2 cellular contexts compared by ENCODE assay signal in the genomic region with DNA sequence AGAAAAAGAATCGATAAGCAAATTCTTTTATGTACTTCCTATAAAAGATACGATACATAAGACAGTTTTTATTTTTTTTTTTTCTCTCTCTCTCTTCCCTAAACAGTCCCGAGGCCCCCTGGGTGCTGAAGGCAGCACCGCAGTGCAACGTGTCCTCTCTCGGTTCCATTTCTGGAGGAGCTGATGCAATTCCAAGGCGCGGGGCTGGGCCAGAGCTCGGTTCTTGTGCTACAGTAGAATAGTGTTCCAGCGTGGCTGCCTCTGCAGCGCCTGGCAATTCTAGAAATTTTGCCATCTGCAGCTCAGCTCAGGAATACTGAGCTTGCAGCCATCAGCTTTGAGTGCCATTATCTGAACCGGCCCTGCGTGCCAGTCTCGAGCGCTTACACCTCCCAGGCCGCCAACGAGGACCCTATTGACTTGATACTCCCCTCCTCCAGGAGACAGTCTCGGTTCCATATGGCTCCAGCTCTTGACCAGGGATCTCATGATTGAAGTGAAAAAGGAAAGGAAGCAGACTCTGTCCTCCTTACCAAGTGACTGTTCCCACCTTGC.
TF ChIP-seq lines count a peak whose summit lies in the region.

No MANE protein-coding gene starts in this region.

TF ChIP-seq in HEK293, 187 proteins besides CTCF, POLR2A, EP300 and RAD21:
- TF ChIP-seq ZNF335 (tag by site-specific recombination; conservative IDR thresholded peaks at IDR 0.05) (peak; percentile 75), ZNF175 (tag by site-specific recombination; IDR thresholded peaks at IDR 0.05) (no peak)

TF ChIP-seq in HepG2, 621 proteins besides CTCF, POLR2A, EP300 and RAD21:
- TF ChIP-seq HIVEP1 (CRISPR knock-in tag; IDR thresholded peaks at IDR 0.05) (0 out of 2 replicates have a peak, but pooled peaks have one; percentile 24), MED1 (CRISPR knock-in tag; IDR thresholded peaks at IDR 0.05) (no peak), KDM5B (CRISPR knock-in tag; IDR thresholded peaks at IDR 0.05; ENCODE audit: borderline replicate concordance) (peak; percentile 39; the same call in 1 of the 2 replicates), ZNF460 (CRISPR knock-in tag; IDR thresholded peaks at IDR 0.05; ENCODE audit: borderline replicate concordance) (no peak), RFX3 (CRISPR knock-in tag; IDR thresholded peaks at IDR 0.05) (no peak), CEBPG (CRISPR knock-in tag; IDR thresholded peaks at IDR 0.05) (peak; percentile 73)
- TF ChIP-seq, protein P1, sequence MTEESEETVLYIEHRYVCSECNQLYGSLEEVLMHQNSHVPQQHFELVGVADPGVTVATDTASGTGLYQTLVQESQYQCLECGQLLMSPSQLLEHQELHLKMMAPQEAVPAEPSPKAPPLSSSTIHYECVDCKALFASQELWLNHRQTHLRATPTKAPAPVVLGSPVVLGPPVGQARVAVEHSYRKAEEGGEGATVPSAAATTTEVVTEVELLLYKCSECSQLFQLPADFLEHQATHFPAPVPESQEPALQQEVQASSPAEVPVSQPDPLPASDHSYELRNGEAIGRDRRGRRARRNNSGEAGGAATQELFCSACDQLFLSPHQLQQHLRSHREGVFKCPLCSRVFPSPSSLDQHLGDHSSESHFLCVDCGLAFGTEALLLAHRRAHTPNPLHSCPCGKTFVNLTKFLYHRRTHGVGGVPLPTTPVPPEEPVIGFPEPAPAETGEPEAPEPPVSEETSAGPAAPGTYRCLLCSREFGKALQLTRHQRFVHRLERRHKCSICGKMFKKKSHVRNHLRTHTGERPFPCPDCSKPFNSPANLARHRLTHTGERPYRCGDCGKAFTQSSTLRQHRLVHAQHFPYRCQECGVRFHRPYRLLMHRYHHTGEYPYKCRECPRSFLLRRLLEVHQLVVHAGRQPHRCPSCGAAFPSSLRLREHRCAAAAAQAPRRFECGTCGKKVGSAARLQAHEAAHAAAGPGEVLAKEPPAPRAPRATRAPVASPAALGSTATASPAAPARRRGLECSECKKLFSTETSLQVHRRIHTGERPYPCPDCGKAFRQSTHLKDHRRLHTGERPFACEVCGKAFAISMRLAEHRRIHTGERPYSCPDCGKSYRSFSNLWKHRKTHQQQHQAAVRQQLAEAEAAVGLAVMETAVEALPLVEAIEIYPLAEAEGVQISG (CRISPR knock-in tag; IDR thresholded peaks at IDR 0.05), result 0 out of 2 replicates have a peak, but pooled peaks have one; percentile 6
- TF ChIP-seq, protein P2, sequence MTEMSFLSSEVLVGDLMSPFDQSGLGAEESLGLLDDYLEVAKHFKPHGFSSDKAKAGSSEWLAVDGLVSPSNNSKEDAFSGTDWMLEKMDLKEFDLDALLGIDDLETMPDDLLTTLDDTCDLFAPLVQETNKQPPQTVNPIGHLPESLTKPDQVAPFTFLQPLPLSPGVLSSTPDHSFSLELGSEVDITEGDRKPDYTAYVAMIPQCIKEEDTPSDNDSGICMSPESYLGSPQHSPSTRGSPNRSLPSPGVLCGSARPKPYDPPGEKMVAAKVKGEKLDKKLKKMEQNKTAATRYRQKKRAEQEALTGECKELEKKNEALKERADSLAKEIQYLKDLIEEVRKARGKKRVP (CRISPR knock-in tag; IDR thresholded peaks at IDR 0.05), result peak in 1 of 2 experiments; percentile 85; a peak in 2 of 4 replicates
